ENCODE assay signal across 25 cellular contexts in genomic region chr12:100798799-100799198, GRCh38. TPM values are rescaled to one million over a fixed set of nuclear protein-coding genes. Genes with fewer than 3 reads are reported as not detected.
DNase-seq lines count a peak whose midpoint lies in the region; ATAC-seq and TF ChIP-seq lines count a peak whose summit lies in the region.
"Had no signal": no experiment of that assay in that cellular context is flagged by ENCODE, and none has a peak within 500 bp of the region (broad histone marks: within the 10 kb centered on the region; RNA-seq: fewer than 3 reads in every experiment).

No MANE protein-coding gene starts in this region.

- no peak for TF ChIP-seq RAD21 in SK-N-SH (IDR thresholded peaks at IDR 0.05; ENCODE audit: low read length)

- peak overlapping the region; percentile 14; the same call in 1 of the 2 replicates for H3K9ac ChIP-seq in SK-N-SH

- H2AFZ ChIP-seq in SK-N-SH (ENCODE audit: low read depth): no peak overlapping the region
- H2AFZ ChIP-seq in osteoblast (ENCODE audit: low read length): no peak overlapping the region

- H3K27me3 ChIP-seq in SK-N-SH (ENCODE audit: insufficient read depth): no peaks in the 10 kb centered on the region
- no peaks in the 10 kb centered on the region for H3K27me3 ChIP-seq in dorsolateral prefrontal cortex
- no peaks in the 10 kb centered on the region for H3K27me3 ChIP-seq in osteoblast (ENCODE audit: insufficient read depth, low read length)
- H3K27me3 ChIP-seq: upper lobe of left lung had no signal

- intact Hi-C loops in dorsolateral prefrontal cortex (cut with DNase I): loop anchor here (1.0 to 10.0 kb wide), 2 partner anchors 24 to 116 kb away; no protein-coding TSS in a partner anchor

- no peak for ATAC-seq in HG03457 (IDR thresholded peaks at IDR 0.05; ENCODE audit: unreplicated experiment)
- ATAC-seq: CD8-positive, alpha-beta T cell; psoas muscle; WTC11 had no signal

- CTCF ChIA-PET in SK-N-SH (lab: Yijun Ruan, JAX): no interaction called here

- H3K4me1 ChIP-seq in SK-N-SH (ENCODE audit: control insufficient read depth in 1 of 2, insufficient read depth in 2 of 2, low read depth in 1 of 2, low read length in 1 of 2) (peaks cover 0 to 7% of the 10 kb centered on the region in 2 experiments; a peak in 2 of 4 replicates), mesodermal cell (ENCODE audit: control insufficient read depth, insufficient read depth, low read length, poor library complexity, severe bottlenecking) (peaks cover 52% of the 10 kb centered on the region), osteoblast (ENCODE audit: insufficient read depth, low read length) (no peaks in the 10 kb centered on the region)
- H3K4me1 ChIP-seq: esophagus squamous epithelium, psoas muscle, upper lobe of left lung had no signal

- no peak for TF ChIP-seq CTCF in SK-N-SH (IDR thresholded peaks at IDR 0.05)
- TF ChIP-seq CTCF in dorsolateral prefrontal cortex (IDR thresholded peaks at IDR 0.05 in 54 of 56, conservative IDR thresholded peaks at IDR 0.05 in 2 of 56; ENCODE audit: low read depth in 1 of 56, partially characterized antibody in 56 of 56): no peak
- TF ChIP-seq CTCF in osteoblast (IDR thresholded peaks at IDR 0.05; ENCODE audit: extremely low read depth, low read depth, low read length): no peak

- H4K20me1 ChIP-seq in SK-N-SH (ENCODE audit: insufficient read depth): no peaks in the 10 kb centered on the region
- no peaks in the 10 kb centered on the region for H4K20me1 ChIP-seq in osteoblast (ENCODE audit: insufficient read depth, low read length)

- peaks cover 3% of the 10 kb centered on the region; the same call in 1 of the 2 replicates for H3K79me2 ChIP-seq in SK-N-SH (ENCODE audit: insufficient read depth)
- H3K79me2 ChIP-seq in osteoblast (ENCODE audit: insufficient read depth, low read length): no peaks in the 10 kb centered on the region

- H3K4me3 ChIP-seq in SK-N-SH (ENCODE audit: low read depth in 2 of 2, low read length in 1 of 2) (no peak overlapping the region), dorsolateral prefrontal cortex (peak overlapping the region in 13 of 59 donors; percentile 8 to 87 (median 76)), mesodermal cell (ENCODE audit: extremely low read depth, insufficient read depth, low read length, poor library complexity, severe bottlenecking) (no peak overlapping the region), osteoblast (ENCODE audit: insufficient read depth, low read length) (no peak overlapping the region)
- H3K4me3 ChIP-seq: coronary artery, esophagus squamous epithelium, psoas muscle, upper lobe of left lung had no signal

- POLR2A ChIA-PET in SK-N-SH (lab: Yijun Ruan, JAX): no interaction called here

- TF ChIP-seq EP300 in SK-N-SH (IDR thresholded peaks at IDR 0.05; ENCODE audit: borderline replicate concordance in 1 of 2, low read depth in 1 of 2, low read length in 1 of 2): peak in 1 of 2 experiments; percentile 56; a peak in 1 of 4 replicates

- H3K36me3 ChIP-seq in SK-N-SH (replicated peaks in 1 of 2; ENCODE audit: control insufficient read depth in 1 of 2, insufficient read depth in 2 of 2, low read length in 1 of 2) (no peaks in the 10 kb centered on the region), mesodermal cell (ENCODE audit: control insufficient read depth, insufficient read depth, low read length) (peaks cover 8% of the 10 kb centered on the region), osteoblast (ENCODE audit: insufficient read depth, low read length) (no peaks in the 10 kb centered on the region)
- H3K36me3 ChIP-seq: esophagus squamous epithelium, neutrophil, upper lobe of left lung had no signal

- peak overlapping the region in 1 of 2 experiments; percentile 77; a peak in 2 of 4 replicates for H3K27ac ChIP-seq in SK-N-SH (ENCODE audit: low read depth in 2 of 2, low read length in 1 of 2)
- peak overlapping the region; percentile 60 to 97 (median 91) for H3K27ac ChIP-seq in dorsolateral prefrontal cortex
- peak overlapping the region; percentile 81 for H3K27ac ChIP-seq in mesodermal cell (ENCODE audit: low read depth, low read length, severe bottlenecking)
- H3K27ac ChIP-seq in osteoblast (ENCODE audit: low read depth, low read length): no peak overlapping the region
- H3K27ac ChIP-seq: coronary artery, esophagus squamous epithelium, neutrophil, psoas muscle, RWPE1, upper lobe of left lung had no signal

- DNase-seq in Daoy (ENCODE audit: low read depth): peak; percentile 88
- DNase-seq in SK-N-SH: no peak
- no peak for DNase-seq in dorsolateral prefrontal cortex
- no peak for DNase-seq in NCI-H2196 (lab: John Stamatoyannopoulos, UW; ENCODE audit: unreplicated experiment)
- no peak for DNase-seq in osteoblast (ENCODE audit: insufficient read length, low spot score, missing footprints)
- no peak for DNase-seq in HT-29 (ENCODE audit: low spot score)
- DNase-seq: CD8-positive, alpha-beta T cell; DMS 273 treated with DMSO at 0.1 percent for 48 hours; esophagus squamous epithelium; GDM1; kidney glomerular epithelial cell; NCI-H1092; NCI-H187; NCI-H774; psoas muscle; T1000; upper lobe of left lung had no signal

- H3K4me2 ChIP-seq in SK-N-SH (no peak overlapping the region), osteoblast (ENCODE audit: insufficient read depth, low read length) (no peak overlapping the region)

- H3K9me3 ChIP-seq in SK-N-SH: no peaks in the 10 kb centered on the region
- H3K9me3 ChIP-seq in mesodermal cell (ENCODE audit: control insufficient read depth, low read length): no peaks in the 10 kb centered on the region
- H3K9me3 ChIP-seq in osteoblast (ENCODE audit: low read depth, low read length): no peaks in the 10 kb centered on the region
- H3K9me3 ChIP-seq: esophagus squamous epithelium, neutrophil, psoas muscle, upper lobe of left lung had no signal

- no peaks in the 10 kb centered on the region for H3K9me2 ChIP-seq in SK-N-SH

- no peaks in the 10 kb centered on the region for H3F3A ChIP-seq in SK-N-SH (replicated peaks; ENCODE audit: insufficient read depth)

TF ChIP-seq in SK-N-SH, 30 proteins besides CTCF, POLR2A, EP300 and RAD21:
- TF ChIP-seq TEAD4 (IDR thresholded peaks at IDR 0.05; ENCODE audit: borderline replicate concordance, insufficient read depth) (0 out of 2 replicates have a peak, but pooled peaks have one; percentile 11), CHD2 (IDR thresholded peaks at IDR 0.05; ENCODE audit: low read length, partially characterized antibody) (no peak), JUND (IDR thresholded peaks at IDR 0.05) (peak; percentile 17; the same call in 1 of the 2 replicates), PBX3 (IDR thresholded peaks at IDR 0.05) (no peak), TCF12 (IDR thresholded peaks at IDR 0.05) (peak; percentile 67), USF2 (IDR thresholded peaks at IDR 0.05; ENCODE audit: borderline replicate concordance, low read depth, low read length) (no peak), FOXM1 (IDR thresholded peaks at IDR 0.05; ENCODE audit: low read depth) (no peak), FOSL2 (IDR thresholded peaks at IDR 0.05; ENCODE audit: borderline replicate concordance, low read depth) (no peak), GABPA (IDR thresholded peaks at IDR 0.05; ENCODE audit: low read depth) (no peak), POLR2AphosphoS5 (IDR thresholded peaks at IDR 0.05; ENCODE audit: low read depth, low read length) (no peak), RXRA (IDR thresholded peaks at IDR 0.05; ENCODE audit: borderline replicate concordance, low read depth) (no peak), RFX5 (IDR thresholded peaks at IDR 0.05; ENCODE audit: low read length) (no peak)

RNA-seq across cellular contexts. Expression of gene ANO4, which starts 4.2 kb away (rescaled TPM):
- total RNA-seq in Daoy (2014; rRNA removed; shearing (Covaris generic)): 3.4 and 5.9 TPM in 2 replicates
- polyA plus RNA-seq in SK-N-SH (2012; rRNA removed): 9.4 and 14.1 TPM in 2 replicates
- polyA plus RNA-seq in SK-N-SH (2012; cell fraction: cytosol; rRNA removed): 12.0 and 12.1 TPM in 2 replicates
- polyA plus RNA-seq in SK-N-SH (2012; cell fraction: nucleus; rRNA removed): 9.1 and 18.5 TPM in 2 replicates
- total RNA-seq in dorsolateral prefrontal cortex (10 to 100 TPM; 23.4 to 77.0 (median 37.6) TPM), osteoblast (not detected in 2 replicates)
- 29.8 TPM for polyA plus RNA-seq in mesodermal cell (2013, experiment 1 of 2)
- 22.1 TPM for polyA plus RNA-seq in mesodermal cell (2013, experiment 2 of 2)
- total RNA-seq in HT-29 (2014; rRNA removed; shearing (Covaris generic)): not detected in 2 replicates
- total RNA-seq: A172; activated T-helper 2 cell treated with anti-CD3 and anti-CD28 coated beads, Interferon-gamma antibody, Interleukin-2, Interleukin-4, amounts not matched to agents 10 μg/mL and 5 μg/mL and 100 μg/mL, durations not matched to agents 14 hours and 24 hours and 36 hours; CD8-positive, alpha-beta T cell had no signal
